Comparison of ENCODE assay signal across 22 cellular contexts in genomic region chr6:144449911-144450690, GRCh38.
A peak's percentile ranks its signal among the peaks of the same experiment; 100 is the strongest.
DNase-seq lines count a peak whose midpoint lies in the region; ATAC-seq and TF ChIP-seq lines count a peak whose summit lies in the region.
"Had no signal": no experiment of that assay in that cellular context is flagged by ENCODE, and none has a peak within 500 bp of the region (broad histone marks: within the 10 kb centered on the region; RNA-seq: fewer than 3 reads in every experiment).

No MANE protein-coding gene starts in this region.

- H3K79me1 ChIP-seq in mesendoderm (ENCODE audit: low read length): no peaks in the 10 kb centered on the region

- H3K56ac ChIP-seq in mesendoderm (ENCODE audit: low read length): no peak overlapping the region

- no peaks in the 10 kb centered on the region for H3K36me3 ChIP-seq in mesendoderm (ENCODE audit: control insufficient read depth, insufficient read depth, low read length)
- H3K36me3 ChIP-seq: ovary had no signal

- peaks cover 4% of the 10 kb centered on the region for H3K4me1 ChIP-seq in mesendoderm (ENCODE audit: control insufficient read depth, low read depth, low read length)
- H3K4me1 ChIP-seq: BLaER1 treated with 17β-estradiol and CSF1 and Interleukin-3, amounts not matched to agents 10 nM and 100 nM; sigmoid colon had no signal

- no peak overlapping the region for H2AK5ac ChIP-seq in mesendoderm (ENCODE audit: low read length)

- no peak overlapping the region for H3K27ac ChIP-seq in mesendoderm (ENCODE audit: low read depth, low read length)
- H3K27ac ChIP-seq: BLaER1 treated with 17β-estradiol and CSF1 and Interleukin-3, amounts not matched to agents 10 nM and 100 nM; ovary; sigmoid colon had no signal

- DNase-seq in Right ventricle myocardium superior (no peak), cardiac septum (ENCODE audit: low spot score) (no peak), fibroblast of the aortic adventitia (ENCODE audit: low read depth) (peak; percentile 59), mesendoderm (peak; percentile 89), stromal cell of bone marrow (ENCODE audit: low read depth) (peak; percentile 41), HT-29 (ENCODE audit: low spot score) (no peak)
- DNase-seq: activated CD4-positive, CD25-positive, alpha-beta regulatory T cell treated with anti-CD3 and anti-CD28 coated beads, Interleukin-2, amount 50 U/mL, for 72 hours; activated CD8-positive, alpha-beta memory T cell treated with anti-CD3 and anti-CD28 coated beads for 24 hours; Calu3; DMS79 treated with DMSO at 0.1 percent for 48 hours; GF-D8; left colon; naive thymus-derived CD8-positive, alpha-beta T cell; NCI-H1417 treated with DMSO at 0.1 percent for 48 hours; NCI-H774; ovary; sigmoid colon; stimulated activated CD4-positive, alpha-beta T cell treated with anti-CD3 and anti-CD28 coated beads, Interleukin-4, amount 100 ng/mL, for 4 hours; stimulated activated naive B cell treated with anti-CD40 and anti-IgM and Interleukin-4, amounts not matched to agents 10 μg/mL and 1 μg/mL and 100 μg/mL, for 72 hours had no signal

- H3K79me2 ChIP-seq in mesendoderm (ENCODE audit: control insufficient read depth, insufficient read depth, low read length): no peaks in the 10 kb centered on the region

- H3K4me2 ChIP-seq in mesendoderm (ENCODE audit: low read length): no peak overlapping the region
- H3K4me2 ChIP-seq: BLaER1 treated with 17β-estradiol and CSF1 and Interleukin-3, amounts not matched to agents 10 nM and 100 nM had no signal

- H3K9ac ChIP-seq in mesendoderm (ENCODE audit: low read length): no peak overlapping the region
- H3K9ac ChIP-seq: BLaER1 treated with 17β-estradiol and CSF1 and Interleukin-3, amounts not matched to agents 10 nM and 100 nM had no signal

- no peak overlapping the region for H2BK15ac ChIP-seq in mesendoderm (replicated peaks; ENCODE audit: low read depth)

- H4K5ac ChIP-seq in mesendoderm (ENCODE audit: low read length): no peak overlapping the region

- H3K4me3 ChIP-seq in fibroblast of the aortic adventitia (ENCODE audit: low read depth, low read length) (no peak overlapping the region), mesendoderm (ENCODE audit: low read length) (no peak overlapping the region)
- H3K4me3 ChIP-seq: BLaER1 treated with 17β-estradiol and CSF1 and Interleukin-3, amounts not matched to agents 10 nM and 100 nM; ovary; sigmoid colon had no signal

- no peak overlapping the region for H3K4ac ChIP-seq in mesendoderm (ENCODE audit: low read depth, low read length)

- no peak overlapping the region for H3K18ac ChIP-seq in mesendoderm (ENCODE audit: low read length)

- H3K23ac ChIP-seq in mesendoderm (ENCODE audit: low read length): no peak overlapping the region

- H4K8ac ChIP-seq in mesendoderm (ENCODE audit: low read depth, low read length): no peak overlapping the region

- no peak overlapping the region for H2BK120ac ChIP-seq in mesendoderm (ENCODE audit: low read depth, low read length)

- no CpG with 5 or more reads among the region's 8 CpGs for WGBS in mesendoderm (ENCODE audit: extremely low coverage, insufficient coverage, low lambda C conversion rate)

- no peak for TF ChIP-seq CTCF in fibroblast of the aortic adventitia (IDR thresholded peaks at IDR 0.05; ENCODE audit: insufficient read depth, low read length)

- no peak overlapping the region for H2BK5ac ChIP-seq in mesendoderm (ENCODE audit: low read length)

- intact Hi-C loops in Right ventricle myocardium superior (cut with DNase I) (no loop called here), cardiac septum (cut with DNase I) (no loop called here)

- no peaks in the 10 kb centered on the region for H3K27me3 ChIP-seq in mesendoderm (ENCODE audit: insufficient read depth, low read length, poor library complexity)
- H3K27me3 ChIP-seq: BLaER1 treated with 17β-estradiol and CSF1 and Interleukin-3, amounts not matched to agents 10 nM and 100 nM; ovary; sigmoid colon had no signal

- ATAC-seq in Right ventricle myocardium superior (ENCODE audit: poor library complexity): peak; percentile 79
- no peak for ATAC-seq in HG02623 (IDR thresholded peaks at IDR 0.05; ENCODE audit: unreplicated experiment)
- no peak for ATAC-seq in GM19324 (IDR thresholded peaks at IDR 0.05; ENCODE audit: low FRiP score, unreplicated experiment)
- ATAC-seq: left colon; naive thymus-derived CD8-positive, alpha-beta T cell; stimulated activated naive B cell treated with anti-CD40 and anti-IgM and Interleukin-4, amounts not matched to agents 10 μg/mL and 1 μg/mL and 100 μg/mL, for 72 hours had no signal

Comparison
In these comparisons a context has a peak if more than half of its experiments do, and no peak if none do; other contexts are left out.
1. DNase-seq: peak in fibroblast of the aortic adventitia (single experiment), mesendoderm (single experiment) and stromal cell of bone marrow (single experiment); none in Right ventricle myocardium superior (single experiment), cardiac septum (single experiment) and HT-29 (single experiment).